Comparison of ENCODE assay signal across 2 cellular contexts in genomic region chr16:77760800-77761199, GRCh38.
TF ChIP-seq lines count a peak whose summit lies in the region.

No MANE protein-coding gene starts in this region.

TF ChIP-seq in HEK293, 187 proteins besides CTCF, POLR2A, EP300 and RAD21:
- no peak for TF ChIP-seq ZNF24 (tag by site-specific recombination; IDR thresholded peaks at IDR 0.05)
- TF ChIP-seq TRIM28 (IDR thresholded peaks at IDR 0.05; ENCODE audit: borderline replicate concordance, low read length): 0 out of 2 replicates have a peak, but pooled peaks have one; percentile 30
- peak; percentile 51; the same call in 1 of the 2 replicates for TF ChIP-seq TCF7L2 (IDR thresholded peaks at IDR 0.05; ENCODE audit: borderline replicate concordance, low read depth, low read length)
- no peak for TF ChIP-seq ZNF830 (tag by site-specific recombination; IDR thresholded peaks at IDR 0.05; ENCODE audit: low read depth)
- no peak for TF ChIP-seq ZNF223 (tag by site-specific recombination; IDR thresholded peaks at IDR 0.05)
- no peak for TF ChIP-seq ZBTB21 (tag by site-specific recombination; IDR thresholded peaks at IDR 0.05)
- TF ChIP-seq, protein P1, sequence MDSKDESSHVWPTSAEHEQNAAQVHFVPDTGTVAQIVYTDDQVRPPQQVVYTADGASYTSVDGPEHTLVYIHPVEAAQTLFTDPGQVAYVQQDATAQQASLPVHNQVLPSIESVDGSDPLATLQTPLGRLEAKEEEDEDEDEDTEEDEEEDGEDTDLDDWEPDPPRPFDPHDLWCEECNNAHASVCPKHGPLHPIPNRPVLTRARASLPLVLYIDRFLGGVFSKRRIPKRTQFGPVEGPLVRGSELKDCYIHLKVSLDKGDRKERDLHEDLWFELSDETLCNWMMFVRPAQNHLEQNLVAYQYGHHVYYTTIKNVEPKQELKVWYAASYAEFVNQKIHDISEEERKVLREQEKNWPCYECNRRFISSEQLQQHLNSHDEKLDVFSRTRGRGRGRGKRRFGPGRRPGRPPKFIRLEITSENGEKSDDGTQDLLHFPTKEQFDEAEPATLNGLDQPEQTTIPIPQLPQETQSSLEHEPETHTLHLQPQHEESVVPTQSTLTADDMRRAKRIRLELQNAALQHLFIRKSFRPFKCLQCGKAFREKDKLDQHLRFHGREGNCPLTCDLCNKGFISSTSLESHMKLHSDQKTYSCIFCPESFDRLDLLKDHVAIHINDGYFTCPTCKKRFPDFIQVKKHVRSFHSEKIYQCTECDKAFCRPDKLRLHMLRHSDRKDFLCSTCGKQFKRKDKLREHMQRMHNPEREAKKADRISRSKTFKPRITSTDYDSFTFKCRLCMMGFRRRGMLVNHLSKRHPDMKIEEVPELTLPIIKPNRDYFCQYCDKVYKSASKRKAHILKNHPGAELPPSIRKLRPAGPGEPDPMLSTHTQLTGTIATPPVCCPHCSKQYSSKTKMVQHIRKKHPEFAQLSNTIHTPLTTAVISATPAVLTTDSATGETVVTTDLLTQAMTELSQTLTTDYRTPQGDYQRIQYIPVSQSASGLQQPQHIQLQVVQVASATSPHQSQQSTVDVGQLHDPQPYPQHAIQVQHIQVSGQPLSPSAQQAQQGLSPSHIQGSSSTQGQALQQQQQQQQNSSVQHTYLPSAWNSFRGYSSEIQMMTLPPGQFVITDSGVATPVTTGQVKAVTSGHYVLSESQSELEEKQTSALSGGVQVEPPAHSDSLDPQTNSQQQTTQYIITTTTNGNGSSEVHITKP (tag by site-specific recombination; IDR thresholded peaks at IDR 0.05): peak; percentile 42; the same call in 1 of the 2 replicates

TF ChIP-seq in endothelial cell of umbilical vein, 7 proteins besides CTCF, POLR2A, EP300 and RAD21:
- no peak for TF ChIP-seq MAX (IDR thresholded peaks at IDR 0.05; ENCODE audit: insufficient read depth, insufficient read length)
- TF ChIP-seq GATA2 (IDR thresholded peaks at IDR 0.05; ENCODE audit: insufficient read depth, insufficient read length, low read depth, low read length): peak; percentile 31
